24 cellular contexts compared by ENCODE assay signal in genomic region chr6:1704711-1705110, GRCh38.
"Had no signal": no experiment of that assay in that cellular context is flagged by ENCODE, and none has a peak within 500 bp of the region (broad histone marks: within the 10 kb centered on the region; RNA-seq: fewer than 3 reads in every experiment).

No MANE protein-coding gene starts in this region.

- H3K27me3 Mint-ChIP-seq: activated naive CD4-positive, alpha-beta T cell treated with anti-CD3 and anti-CD28 coated beads, Interleukin-2, amount 10 ng/mL, durations not matched to agents 7 days and 5 days; activated naive CD8-positive, alpha-beta T cell treated with anti-CD3 and anti-CD28 coated beads, Interleukin-2, amount 50 U/mL, for 24 hours; naive B cell; stimulated activated naive B cell treated with anti-CD40 and anti-IgM and Interleukin-4, amounts not matched to agents 10 μg/mL and 1 μg/mL and 100 μg/mL, for 72 hours; T-helper 17 cell had no signal

- H3K27ac ChIP-seq: heart left ventricle, lower lobe of right lung, parathyroid adenoma, sigmoid colon, testis, upper lobe of right lung had no signal

- H3K9me3 ChIP-seq: heart left ventricle, lower lobe of right lung, sigmoid colon, testis, upper lobe of right lung had no signal

- ATAC-seq: activated naive CD8-positive, alpha-beta T cell treated with anti-CD3 and anti-CD28 coated beads, Interleukin-2, amount 50 U/mL, for 24 hours; heart left ventricle; lower lobe of right lung; stimulated activated naive B cell treated with anti-CD40 and anti-IgM and Interleukin-4, amounts not matched to agents 10 μg/mL and 1 μg/mL and 100 μg/mL, for 72 hours; T-helper 17 cell; upper lobe of right lung had no signal

- H3K9me3 Mint-ChIP-seq: activated naive CD4-positive, alpha-beta T cell treated with anti-CD3 and anti-CD28 coated beads, Interleukin-2, amount 10 ng/mL, durations not matched to agents 7 days and 5 days; activated naive CD8-positive, alpha-beta T cell treated with anti-CD3 and anti-CD28 coated beads, Interleukin-2, amount 50 U/mL, for 24 hours; naive B cell; stimulated activated naive B cell treated with anti-CD40 and anti-IgM and Interleukin-4, amounts not matched to agents 10 μg/mL and 1 μg/mL and 100 μg/mL, for 72 hours had no signal

- H3K36me3 ChIP-seq: heart left ventricle, lower lobe of right lung, sigmoid colon, upper lobe of right lung had no signal

- H3K4me1 ChIP-seq: lower lobe of right lung, upper lobe of right lung had no signal

- DNase-seq: activated CD4-positive, alpha-beta T cell treated with anti-CD3 and anti-CD28 coated beads for 4 hours; activated CD4-positive, alpha-beta T cell treated with anti-CD3 and anti-CD28 coated beads, Interleukin-2, amount 50 U/mL, for 48 hours; activated CD4-positive, CD25-positive, alpha-beta regulatory T cell; activated CD8-positive, alpha-beta memory T cell treated with anti-CD3 and anti-CD28 coated beads, Interleukin-2, amount 50 U/mL, for 48 hours; activated effector memory CD4-positive, alpha-beta T cell treated with Interleukin-2 at 50 U/mL for 16 hours; activated naive CD4-positive, alpha-beta T cell treated with anti-CD3 and anti-CD28 coated beads, Interleukin-2, amount 10 ng/mL, durations not matched to agents 7 days and 5 days; activated naive CD8-positive, alpha-beta T cell treated with anti-CD3 and anti-CD28 coated beads, Interleukin-2, amount 50 U/mL, for 24 hours; activated T-cell treated with anti-CD3 and anti-CD28 coated beads, Interleukin-2, amount 50 U/mL, for 48 hours; anterior cingulate cortex; central memory CD4-positive, alpha-beta T cell; effector memory CD4-positive, alpha-beta T cell; heart left ventricle; lower lobe of right lung; naive B cell; nucleus accumbens; sigmoid colon; stimulated activated CD4-positive, alpha-beta T cell treated with anti-CD3 and anti-CD28 coated beads, Interleukin-2, amount 100 ng/mL, for 48 hours; stimulated activated CD8-positive, alpha-beta memory T cell treated with anti-CD3 and anti-CD28 coated beads, Interleukin-4, amount 100 ng/mL, for 48 hours; stimulated activated naive B cell treated with anti-CD40 and anti-IgM and Interleukin-4, amounts not matched to agents 10 μg/mL and 1 μg/mL and 100 μg/mL, for 72 hours; T-helper 17 cell; testis; upper lobe of right lung had no signal

- H3K27ac Mint-ChIP-seq: activated naive CD4-positive, alpha-beta T cell treated with anti-CD3 and anti-CD28 coated beads, Interleukin-2, amount 10 ng/mL, durations not matched to agents 7 days and 5 days; activated naive CD8-positive, alpha-beta T cell treated with anti-CD3 and anti-CD28 coated beads, Interleukin-2, amount 50 U/mL, for 24 hours; brain; stimulated activated naive B cell treated with anti-CD40 and anti-IgM and Interleukin-4, amounts not matched to agents 10 μg/mL and 1 μg/mL and 100 μg/mL, for 72 hours; T-helper 17 cell had no signal

- H3K4me3 ChIP-seq: heart left ventricle, lower lobe of right lung, sigmoid colon, testis, upper lobe of right lung had no signal

- H3K4me3 Mint-ChIP-seq: activated naive CD4-positive, alpha-beta T cell treated with anti-CD3 and anti-CD28 coated beads, Interleukin-2, amount 10 ng/mL, durations not matched to agents 7 days and 5 days; activated naive CD8-positive, alpha-beta T cell treated with anti-CD3 and anti-CD28 coated beads, Interleukin-2, amount 50 U/mL, for 24 hours; brain; naive B cell; stimulated activated naive B cell treated with anti-CD40 and anti-IgM and Interleukin-4, amounts not matched to agents 10 μg/mL and 1 μg/mL and 100 μg/mL, for 72 hours; T-helper 17 cell had no signal

- H3K36me3 Mint-ChIP-seq: activated naive CD4-positive, alpha-beta T cell treated with anti-CD3 and anti-CD28 coated beads, Interleukin-2, amount 10 ng/mL, durations not matched to agents 7 days and 5 days; brain; naive B cell had no signal

- H3K4me1 Mint-ChIP-seq: activated naive CD4-positive, alpha-beta T cell treated with anti-CD3 and anti-CD28 coated beads, Interleukin-2, amount 10 ng/mL, durations not matched to agents 7 days and 5 days; activated naive CD8-positive, alpha-beta T cell treated with anti-CD3 and anti-CD28 coated beads, Interleukin-2, amount 50 U/mL, for 24 hours; naive B cell; stimulated activated naive B cell treated with anti-CD40 and anti-IgM and Interleukin-4, amounts not matched to agents 10 μg/mL and 1 μg/mL and 100 μg/mL, for 72 hours; T-helper 17 cell had no signal

- H3K27me3 ChIP-seq: heart left ventricle, sigmoid colon, testis, upper lobe of right lung had no signal
